ENCODE assay signal across 9 cellular contexts in the genomic region with DNA sequence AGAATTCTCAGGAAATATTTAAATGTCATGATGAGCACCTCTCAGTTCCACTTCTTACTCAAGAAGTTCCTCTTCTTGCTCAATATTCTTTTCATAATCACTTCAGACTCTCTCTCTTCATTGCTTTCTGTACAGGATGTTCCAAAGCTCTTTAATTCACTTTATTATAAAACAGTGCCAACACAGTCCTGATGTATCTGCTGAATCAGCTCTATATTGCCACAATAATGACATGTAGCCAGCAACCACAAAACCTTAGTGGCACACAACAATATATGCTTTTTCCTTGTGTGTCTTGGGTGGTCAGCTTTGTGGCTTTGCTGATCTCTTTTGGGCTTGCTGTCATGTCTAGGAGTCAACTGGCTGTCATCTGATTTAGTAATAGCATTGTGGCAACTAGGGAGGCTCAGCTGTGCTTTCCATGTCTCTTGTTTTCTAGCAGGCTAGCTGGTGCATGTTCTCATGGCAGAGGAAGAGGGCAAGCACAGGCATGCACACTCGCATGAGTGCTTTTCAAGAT. TPM values are rescaled to one million over a fixed set of nuclear protein-coding genes. Genes with fewer than 3 reads are reported as not detected.
DNase-seq lines count a peak whose midpoint lies in the region; ATAC-seq and TF ChIP-seq lines count a peak whose summit lies in the region.
"Had no signal": no experiment of that assay in that cellular context is flagged by ENCODE, and none has a peak within 500 bp of the region (broad histone marks: within the 10 kb centered on the region; RNA-seq: fewer than 3 reads in every experiment).

No MANE protein-coding gene starts in this region.

- peak overlapping the region; percentile 72 for H3K27ac ChIP-seq in caudate nucleus (ENCODE audit: low read depth, low read length)
- no peak overlapping the region for H3K27ac ChIP-seq in colonic mucosa

- no peak overlapping the region for H3K4me3 ChIP-seq in colonic mucosa

- H3K36me3 ChIP-seq in colonic mucosa: no peaks in the 10 kb centered on the region

- intact Hi-C loops in colonic mucosa (cut with DNase I): loop anchor here (10.0 kb wide), 2 partner anchors 66 to 166 kb away; a partner anchor contains a TSS

- H3K27me3 ChIP-seq in colonic mucosa: no peaks in the 10 kb centered on the region

- no peak overlapping the region for H3K9ac ChIP-seq in colonic mucosa (ENCODE audit: low read depth in 2 of 2, low read length in 2 of 2)

- ATAC-seq in HG03575 (IDR thresholded peaks at IDR 0.05; ENCODE audit: extremely low read depth, insufficient number of reproducible peaks, low FRiP score, unreplicated experiment): peak; percentile 52

- TF ChIP-seq CTCF in GM13977 (IDR thresholded peaks at IDR 0.05; ENCODE audit: extremely low read depth, insufficient read depth, missing control alignments) (no peak), colonic mucosa (IDR thresholded peaks at IDR 0.05) (no peak)

- no peaks in the 10 kb centered on the region for H3K4me1 ChIP-seq in colonic mucosa

- H3K9me3 ChIP-seq in colonic mucosa: no peaks in the 10 kb centered on the region

- in situ Hi-C loops in GM13977 (cut with MboI; ENCODE audit: low pct_unique_long_range_greater_than_20kb, low sequenced_read_pairs, unreplicated experiment): loop anchor here (10.0 kb wide), 1 partner anchor 146 kb away; no protein-coding TSS in a partner anchor

- DNase-seq in SHP77 treated with DMSO at 0.1 percent for 48 hours (lab: John Stamatoyannopoulos, UW) (peak; percentile 1), SHP77 (lab: John Stamatoyannopoulos, UW) (no peak), caudate nucleus (lab: John Stamatoyannopoulos, UW) (peak in 7 of 61 donors; percentile 3 to 41 (median 25)), ureter (ENCODE audit: low spot score) (peak; percentile 48), GM13977 (ENCODE audit: low spot score) (no peak), colonic mucosa (no peak), cortex of kidney (lab: John Stamatoyannopoulos, UW) (no peak)
- DNase-seq: amniotic stem cell had no signal

RNA-seq across cellular contexts. Expression of a gene that starts 52.8 kb away (rescaled TPM):
- total RNA-seq in ureter (8.5 TPM), colonic mucosa (10 to 100 TPM; 19.2 to 39.0 TPM)

Comparison
In these comparisons a context has a peak if more than half of its experiments do, and no peak if none do; other contexts are left out.
1. DNase-seq: peak in SHP77 treated with DMSO at 0.1 percent for 48 hours (single experiment) and ureter (single experiment); none in SHP77 (0 of 2), GM13977 (single experiment), colonic mucosa (single experiment) and cortex of kidney (single experiment).